In genomic region chr20:47432251-47433210, GRCh38 we compare ENCODE assay signal across 11 cellular contexts.
DNase-seq lines count a peak whose midpoint lies in the region; ATAC-seq, FAIRE-seq and TF ChIP-seq lines count a peak whose summit lies in the region.
"Had no signal": no experiment of that assay in that cellular context is flagged by ENCODE, and none has a peak within 500 bp of the region (broad histone marks: within the 10 kb centered on the region; RNA-seq: fewer than 3 reads in every experiment).

No MANE protein-coding gene starts in this region.

- H3K9me3 Mint-ChIP-seq in naive thymus-derived CD4-positive, alpha-beta T cell = peaks cover 0 to 16% (median 5%) of the 10 kb centered on the region in 11 donors

- TF ChIP-seq CTCF in A549 (IDR thresholded peaks at IDR 0.05) = no peak
- no peak for TF ChIP-seq CTCF in foreskin keratinocyte (conservative IDR thresholded peaks at IDR 0.05)

- FAIRE-seq in A549 (lab: Jason Lieb, UNC) = peak; percentile 13

- H3K27ac ChIP-seq in A549 (peak overlapping the region; percentile 75 to 82), foreskin keratinocyte (no peak overlapping the region)
- no peak overlapping the region for H3K27ac ChIP-seq in naive thymus-derived CD4-positive, alpha-beta T cell (ENCODE audit: low read depth, low read length)
- H3K27ac ChIP-seq: gastrocnemius medialis had no signal

- no peak for TF ChIP-seq EP300 in A549 (IDR thresholded peaks at IDR 0.05)

- H3K27me3 ChIP-seq in foreskin keratinocyte = no peaks in the 10 kb centered on the region
- no peaks in the 10 kb centered on the region for H3K27me3 ChIP-seq in naive thymus-derived CD4-positive, alpha-beta T cell (ENCODE audit: control insufficient read depth in 2 of 2, insufficient read depth in 2 of 2, low read length in 2 of 2)
- H3K27me3 ChIP-seq: gastrocnemius medialis had no signal

- TF ChIP-seq POLR2A in A549 (IDR thresholded peaks at IDR 0.05; ENCODE audit: low read length) (no peak), erythroblast (IDR thresholded peaks at IDR 0.05; ENCODE audit: low read length) (no peak)

- H3K9me3 ChIP-seq in A549 = peaks cover 9% of the 10 kb centered on the region
- peaks cover 0 to 7% (median 0%) of the 10 kb centered on the region in 3 experiments for H3K9me3 ChIP-seq in naive thymus-derived CD4-positive, alpha-beta T cell (ENCODE audit: control insufficient read depth in 2 of 3, low read length in 3 of 3)
- H3K9me3 ChIP-seq: HAP-1 had no signal

- H3K36me3 ChIP-seq in naive thymus-derived CD4-positive, alpha-beta T cell (ENCODE audit: control insufficient read depth in 2 of 3, insufficient read depth in 3 of 3, low read length in 3 of 3) = no peaks in the 10 kb centered on the region
- H3K36me3 ChIP-seq: gastrocnemius medialis, HAP-1 had no signal

- WGBS in A549 (ENCODE audit: missing lambda C conversion rate) = 2% methylated on average over 15 of the region's 15 CpGs

- peak overlapping the region; percentile 18; the same call in 2 of the 3 replicates for H3K4me3 ChIP-seq in A549
- no peak overlapping the region for H3K4me3 ChIP-seq in naive thymus-derived CD4-positive, alpha-beta T cell (ENCODE audit: low read length)
- H3K4me3 ChIP-seq: gastrocnemius medialis, HAP-1 had no signal

- TF ChIP-seq RAD21 in A549 (conservative IDR thresholded peaks at IDR 0.05 in 1 of 2, IDR thresholded peaks at IDR 0.05 in 1 of 2) = 0 out of 5 replicates have a peak, but pooled peaks have one; percentile 10 to 21

- POLR2A ChIA-PET in A549 (lab: Yijun Ruan, JAX) = interaction anchor here (0.5 to 2.2 kb wide), 9 partner anchors 8 to 753 kb away, joined by 3 to 15 read pairs (median 3); partner anchors contain the start of gene NCOA3
- POLR2A ChIA-PET in naive thymus-derived CD4-positive, alpha-beta T cell (lab: Charles Lee) = interaction anchor here (0.7 kb wide), 1 partner anchor 47 kb away, joined by 3 read pairs; no protein-coding TSS in a partner anchor

- no peak overlapping the region for H3K27ac Mint-ChIP-seq in naive thymus-derived CD4-positive, alpha-beta T cell

- CTCF ChIA-PET in A549 (lab: Yijun Ruan, JAX) = no interaction called here
- CTCF ChIA-PET in naive thymus-derived CD4-positive, alpha-beta T cell (lab: Charles Lee) = no interaction called here

- DNase-seq in A549 (ENCODE audit: low read depth in 1 of 2, low spot score in 1 of 2) = peak in 1 of 2 experiments; percentile 87
- DNase-seq in HT-29 (ENCODE audit: low spot score) = peak; percentile 48
- peak; percentile 89 for DNase-seq in SIG-M5 treated with dmso at 0.1 percent for 504 hours (lab: John Stamatoyannopoulos, UW; ENCODE audit: unreplicated experiment)
- peak; percentile 30 to 33 for DNase-seq in foreskin keratinocyte
- no peak for DNase-seq in activated CD8-positive, alpha-beta memory T cell treated with anti-CD3 and anti-CD28 coated beads, Interleukin-2, amount 50 U/mL, for 4 hours
- no peak for DNase-seq in naive thymus-derived CD4-positive, alpha-beta T cell
- no peak for DNase-seq in erythroblast (lab: John Stamatoyannopoulos, UW)
- DNase-seq: gastrocnemius medialis, right cardiac atrium had no signal

- H3K4me3 Mint-ChIP-seq in naive thymus-derived CD4-positive, alpha-beta T cell = no peak overlapping the region

- peaks cover 0 to 2% (median 0%) of the 10 kb centered on the region in 5 donors for H3K27me3 Mint-ChIP-seq in naive thymus-derived CD4-positive, alpha-beta T cell

- intact Hi-C loops in naive thymus-derived CD4-positive, alpha-beta T cell (cut with micrococcal nuclease) = no loop called here

- peaks cover 31% of the 10 kb centered on the region for H3K4me1 ChIP-seq in A549
- peaks cover 7% of the 10 kb centered on the region for H3K4me1 ChIP-seq in foreskin keratinocyte
- H3K4me1 ChIP-seq in naive thymus-derived CD4-positive, alpha-beta T cell (ENCODE audit: control insufficient read depth in 2 of 2, insufficient read depth in 2 of 2, low read length in 2 of 2) = no peaks in the 10 kb centered on the region
- H3K4me1 ChIP-seq: gastrocnemius medialis, HAP-1 had no signal

- ATAC-seq in A549 = peak; percentile 83 to 84
- ATAC-seq in foreskin keratinocyte = no peak
- no peak for ATAC-seq in GM19035 (IDR thresholded peaks at IDR 0.05; ENCODE audit: unreplicated experiment)
- ATAC-seq in naive thymus-derived CD4-positive, alpha-beta T cell = no peak
- ATAC-seq: gastrocnemius medialis, right cardiac atrium had no signal

- H3K4me2 ChIP-seq in A549 = peak overlapping the region; percentile 79

- peaks cover 0 to 6% (median 0%) of the 10 kb centered on the region in 7 donors for H3K4me1 Mint-ChIP-seq in naive thymus-derived CD4-positive, alpha-beta T cell

- peaks cover 0 to 9% (median 3%) of the 10 kb centered on the region in 5 donors for H3K36me3 Mint-ChIP-seq in naive thymus-derived CD4-positive, alpha-beta T cell

TF ChIP-seq in A549, 52 proteins besides CTCF, POLR2A, EP300 and RAD21:
- TF ChIP-seq HDAC2 (IDR thresholded peaks at IDR 0.05) = no peak
- no peak; the same call in 1 of the 2 replicates for TF ChIP-seq JUNB (IDR thresholded peaks at IDR 0.05)
- no peak for TF ChIP-seq NR3C1 (IDR thresholded peaks at IDR 0.05)
- TF ChIP-seq USF2 (IDR thresholded peaks at IDR 0.05) = peak; percentile 92
- peak; percentile 36; the same call in 1 of the 2 replicates for TF ChIP-seq FOSL2 (IDR thresholded peaks at IDR 0.05)
- TF ChIP-seq FOSL2 (CRISPR knock-in tag; IDR thresholded peaks at IDR 0.05) = peak; percentile 93
- no peak for TF ChIP-seq PBX3 (IDR thresholded peaks at IDR 0.05)
- no peak for TF ChIP-seq HEYL (CRISPR knock-in tag; IDR thresholded peaks at IDR 0.05)
- no peak for TF ChIP-seq MAFK (IDR thresholded peaks at IDR 0.05; ENCODE audit: partially characterized antibody)
- peak; percentile 6 to 65; a peak in 2 of 4 replicates for TF ChIP-seq CEBPB (IDR thresholded peaks at IDR 0.05)
- peak; percentile 56; the same call in 1 of the 2 replicates for TF ChIP-seq GATA3 (IDR thresholded peaks at IDR 0.05; ENCODE audit: borderline replicate concordance)
- TF ChIP-seq KDM1A (IDR thresholded peaks at IDR 0.05; ENCODE audit: low read depth) = no peak
- TF ChIP-seq BCL3 (IDR thresholded peaks at IDR 0.05) = no peak
- TF ChIP-seq JUN (IDR thresholded peaks at IDR 0.05) = peak in 1 of 2 experiments; percentile 58; a peak in 2 of 5 replicates
- TF ChIP-seq NFE2L2 (conservative IDR thresholded peaks at IDR 0.05; ENCODE audit: low read length) = no peak
- no peak for TF ChIP-seq ZSCAN20 (CRISPR knock-in tag; IDR thresholded peaks at IDR 0.05)
- TF ChIP-seq BHLHE40 (IDR thresholded peaks at IDR 0.05; ENCODE audit: low read depth, low read length) = peak; percentile 86
- TF ChIP-seq MYC (IDR thresholded peaks at IDR 0.05; ENCODE audit: borderline replicate concordance, low read length) = no peak
- TF ChIP-seq MAX (IDR thresholded peaks at IDR 0.05) = peak; percentile 80
TF ChIP-seq in A549: peak in this region for 7.

Comparison
In these comparisons a context has a peak if more than half of its experiments do, and no peak if none do; other contexts are left out.
1. ATAC-seq: peak in A549 (2 of 2); none in foreskin keratinocyte (single experiment), GM19035 (single experiment) and naive thymus-derived CD4-positive, alpha-beta T cell (single experiment).
2. DNase-seq: peak in HT-29 (single experiment), SIG-M5 treated with dmso at 0.1 percent for 504 hours (single experiment) and foreskin keratinocyte (2 of 2); none in activated CD8-positive, alpha-beta memory T cell treated with anti-CD3 and anti-CD28 coated beads, Interleukin-2, amount 50 U/mL, for 4 hours (single experiment), naive thymus-derived CD4-positive, alpha-beta T cell (0 of 9) and erythroblast (0 of 2).
3. H3K27ac ChIP-seq: peak in A549 (2 of 2); none in foreskin keratinocyte (single experiment) and naive thymus-derived CD4-positive, alpha-beta T cell (single experiment).